Comparison of ENCODE assay signal across 32 cellular contexts in the genomic region with DNA sequence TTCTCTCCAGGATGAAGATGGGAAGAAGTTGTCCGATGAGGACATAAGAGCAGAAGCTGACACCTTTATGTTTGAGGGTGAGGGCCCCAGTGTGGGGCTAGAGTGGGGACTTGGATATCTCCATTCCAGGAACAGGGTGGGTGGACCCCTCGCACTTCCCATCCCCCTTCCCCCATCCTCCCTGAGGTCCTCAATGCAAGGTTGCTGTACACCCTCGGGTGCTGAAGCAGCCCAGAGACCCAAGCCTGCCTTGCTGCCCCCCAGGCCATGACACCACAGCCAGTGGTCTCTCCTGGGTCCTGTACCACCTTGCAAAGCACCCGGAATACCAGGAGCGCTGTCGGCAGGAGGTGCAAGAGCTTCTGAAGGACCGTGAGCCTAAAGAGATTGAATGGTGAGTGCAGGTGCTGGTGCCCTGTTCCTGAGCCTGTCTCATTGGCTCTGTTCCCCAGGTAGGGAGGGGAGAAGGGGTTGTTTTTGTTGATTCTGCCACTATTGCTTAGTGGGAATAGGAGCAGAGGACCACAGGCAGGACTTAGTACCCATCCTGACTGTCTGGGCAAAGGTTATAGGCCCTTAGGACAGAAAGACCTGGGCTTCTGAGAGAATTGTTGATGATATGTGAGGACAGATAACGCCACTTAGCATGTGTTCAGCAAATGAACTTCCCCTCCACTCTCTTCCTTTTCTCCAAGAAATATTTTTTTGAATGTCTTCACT. TPM values are rescaled to one million over a fixed set of nuclear protein-coding genes. Genes with fewer than 3 reads are reported as not detected.
"Had no signal": no experiment of that assay in that cellular context is flagged by ENCODE, and none has a peak within 500 bp of the region (broad histone marks: within the 10 kb centered on the region; RNA-seq: fewer than 3 reads in every experiment).

No MANE protein-coding gene starts in this region.

- H3K4me3 ChIP-seq: left lung, lung, neural progenitor cell, pancreas, prostate gland, sigmoid colon, spleen, suprapubic skin, thoracic aorta, tibial artery, upper lobe of right lung had no signal

- H3K4me1 ChIP-seq: left lung, neural progenitor cell, pancreas, prostate gland, sigmoid colon, spleen, suprapubic skin, tibial artery, upper lobe of right lung had no signal

- H3K9me3 Mint-ChIP-seq: natural killer cell; stimulated activated effector memory CD8-positive, alpha-beta T cell treated with anti-CD3 and anti-CD28 coated beads, Interleukin-12 subunit alpha, Interleukin-12 subunit beta, amount 100 ng/mL, for 72 hours; stimulated activated naive CD8-positive, alpha-beta T cell treated with anti-CD3 and anti-CD28 coated beads, Interleukin-15, Interleukin-2, amounts not matched to agents 100 ng/mL and 50 ng/mL, for 24 hours had no signal

- H3K27me3 ChIP-seq: neural progenitor cell, pancreas had no signal

- ATAC-seq: left cardiac atrium; left lung; natural killer cell; pancreas; right cardiac atrium; stimulated activated effector memory CD8-positive, alpha-beta T cell treated with anti-CD3 and anti-CD28 coated beads, Interleukin-12 subunit alpha, Interleukin-12 subunit beta, amount 100 ng/mL, for 72 hours; upper lobe of right lung had no signal

- H3K9me3 ChIP-seq: left lung, pancreas, prostate gland, sigmoid colon, spleen, suprapubic skin, thoracic aorta, upper lobe of right lung had no signal

- H3K36me3 ChIP-seq: left lung, neural progenitor cell, pancreas, prostate gland, sigmoid colon, suprapubic skin, thoracic aorta, tibial artery, upper lobe of right lung had no signal

- H3K4me1 Mint-ChIP-seq: mesothelial cell of epicardium; naive B cell; natural killer cell; nephron progenitor cell; neural progenitor cell; stimulated activated effector memory CD8-positive, alpha-beta T cell treated with anti-CD3 and anti-CD28 coated beads, Interleukin-12 subunit alpha, Interleukin-12 subunit beta, amount 100 ng/mL, for 72 hours had no signal

- H2AFZ ChIP-seq: neural progenitor cell had no signal

- H3K4me2 ChIP-seq: neural progenitor cell had no signal

- H3K9ac ChIP-seq: neural progenitor cell had no signal

- FAIRE-seq: keratinocyte, pancreas, small intestine, urothelium cell line had no signal

- H3K4me3 Mint-ChIP-seq: mesothelial cell of epicardium; naive B cell; natural killer cell; nephron progenitor cell; neural progenitor cell; stimulated activated effector memory CD8-positive, alpha-beta T cell treated with anti-CD3 and anti-CD28 coated beads, Interleukin-12 subunit alpha, Interleukin-12 subunit beta, amount 100 ng/mL, for 72 hours; stimulated activated naive CD8-positive, alpha-beta T cell treated with anti-CD3 and anti-CD28 coated beads, Interleukin-15, Interleukin-2, amounts not matched to agents 100 ng/mL and 50 ng/mL, for 24 hours had no signal

- H3K27ac ChIP-seq: left lung, neural progenitor cell, pancreas, prostate gland, sigmoid colon, spleen, suprapubic skin, thoracic aorta, tibial artery, upper lobe of right lung had no signal

- H3K36me3 Mint-ChIP-seq: naive B cell; natural killer cell; neural progenitor cell; stimulated activated effector memory CD8-positive, alpha-beta T cell treated with anti-CD3 and anti-CD28 coated beads, Interleukin-12 subunit alpha, Interleukin-12 subunit beta, amount 100 ng/mL, for 72 hours had no signal

- H3K27ac Mint-ChIP-seq: mesothelial cell of epicardium; naive B cell; natural killer cell; nephron progenitor cell; neural progenitor cell; stimulated activated effector memory CD8-positive, alpha-beta T cell treated with anti-CD3 and anti-CD28 coated beads, Interleukin-12 subunit alpha, Interleukin-12 subunit beta, amount 100 ng/mL, for 72 hours; stimulated activated naive CD8-positive, alpha-beta T cell treated with anti-CD3 and anti-CD28 coated beads, Interleukin-15, Interleukin-2, amounts not matched to agents 100 ng/mL and 50 ng/mL, for 24 hours had no signal

- DNase-seq: hippocampal formation; kidney glomerular epithelial cell; left cardiac atrium; left lung; mesendoderm; naive B cell; natural killer cell; nephron progenitor cell; pancreas; posterior cingulate gyrus; retina; right cardiac atrium; sigmoid colon; spleen; stimulated activated CD4-positive, alpha-beta T cell treated with anti-CD3 and anti-CD28 coated beads, Interleukin-4, amount 100 ng/mL, for 24 hours; stimulated activated naive CD4-positive, alpha-beta T cell; tibial artery; trophoblast cell; upper lobe of right lung had no signal

RNA-seq across cellular contexts. Expression of a gene that starts 12.0 kb away (rescaled TPM):
- total RNA-seq: mesothelial cell of epicardium, sigmoid colon had no signal

RNA-seq across cellular contexts. Expression of a gene that starts 20.2 kb away (rescaled TPM):
- total RNA-seq: mesothelial cell of epicardium had no signal

RNA-seq across cellular contexts. Expression of a gene that starts 37.7 kb away (rescaled TPM):
- total RNA-seq: left cardiac atrium, left lung, lung, mesothelial cell of epicardium, natural killer cell, omental fat pad, pancreas, right cardiac atrium, sigmoid colon, spleen, subcutaneous adipose tissue, thoracic aorta had no signal
- polyA plus RNA-seq: keratinocyte, lung, pancreas, right cardiac atrium, sigmoid colon, small intestine, spleen had no signal
